In the genomic region with DNA sequence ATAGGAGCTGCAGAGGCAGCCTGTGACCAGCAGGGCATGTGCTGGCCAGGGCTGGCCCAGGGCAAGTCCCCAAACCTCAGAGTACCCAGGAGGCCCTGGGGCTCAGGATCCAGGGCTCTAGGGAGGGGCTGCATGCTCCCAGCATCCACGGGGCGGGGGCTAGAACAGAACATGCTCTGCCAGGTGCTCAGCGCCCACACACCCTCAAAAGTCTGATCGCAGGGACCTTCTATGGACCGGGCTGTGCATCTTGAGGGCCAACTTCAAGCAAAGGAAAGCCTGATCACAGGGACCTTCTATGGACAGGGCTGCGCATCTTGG, we compare ENCODE assay signal across 1 cellular context.
TF ChIP-seq lines count a peak whose summit lies in the region.

No MANE protein-coding gene starts in this region.

TF ChIP-seq in GM23338, 12 proteins besides CTCF, POLR2A, EP300 and RAD21 (continued from another document):
- TF ChIP-seq, protein P1, sequence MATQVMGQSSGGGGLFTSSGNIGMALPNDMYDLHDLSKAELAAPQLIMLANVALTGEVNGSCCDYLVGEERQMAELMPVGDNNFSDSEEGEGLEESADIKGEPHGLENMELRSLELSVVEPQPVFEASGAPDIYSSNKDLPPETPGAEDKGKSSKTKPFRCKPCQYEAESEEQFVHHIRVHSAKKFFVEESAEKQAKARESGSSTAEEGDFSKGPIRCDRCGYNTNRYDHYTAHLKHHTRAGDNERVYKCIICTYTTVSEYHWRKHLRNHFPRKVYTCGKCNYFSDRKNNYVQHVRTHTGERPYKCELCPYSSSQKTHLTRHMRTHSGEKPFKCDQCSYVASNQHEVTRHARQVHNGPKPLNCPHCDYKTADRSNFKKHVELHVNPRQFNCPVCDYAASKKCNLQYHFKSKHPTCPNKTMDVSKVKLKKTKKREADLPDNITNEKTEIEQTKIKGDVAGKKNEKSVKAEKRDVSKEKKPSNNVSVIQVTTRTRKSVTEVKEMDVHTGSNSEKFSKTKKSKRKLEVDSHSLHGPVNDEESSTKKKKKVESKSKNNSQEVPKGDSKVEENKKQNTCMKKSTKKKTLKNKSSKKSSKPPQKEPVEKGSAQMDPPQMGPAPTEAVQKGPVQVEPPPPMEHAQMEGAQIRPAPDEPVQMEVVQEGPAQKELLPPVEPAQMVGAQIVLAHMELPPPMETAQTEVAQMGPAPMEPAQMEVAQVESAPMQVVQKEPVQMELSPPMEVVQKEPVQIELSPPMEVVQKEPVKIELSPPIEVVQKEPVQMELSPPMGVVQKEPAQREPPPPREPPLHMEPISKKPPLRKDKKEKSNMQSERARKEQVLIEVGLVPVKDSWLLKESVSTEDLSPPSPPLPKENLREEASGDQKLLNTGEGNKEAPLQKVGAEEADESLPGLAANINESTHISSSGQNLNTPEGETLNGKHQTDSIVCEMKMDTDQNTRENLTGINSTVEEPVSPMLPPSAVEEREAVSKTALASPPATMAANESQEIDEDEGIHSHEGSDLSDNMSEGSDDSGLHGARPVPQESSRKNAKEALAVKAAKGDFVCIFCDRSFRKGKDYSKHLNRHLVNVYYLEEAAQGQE (IDR thresholded peaks at IDR 0.05; ENCODE audit: unreplicated experiment), result no peak
- TF ChIP-seq, protein P2, sequence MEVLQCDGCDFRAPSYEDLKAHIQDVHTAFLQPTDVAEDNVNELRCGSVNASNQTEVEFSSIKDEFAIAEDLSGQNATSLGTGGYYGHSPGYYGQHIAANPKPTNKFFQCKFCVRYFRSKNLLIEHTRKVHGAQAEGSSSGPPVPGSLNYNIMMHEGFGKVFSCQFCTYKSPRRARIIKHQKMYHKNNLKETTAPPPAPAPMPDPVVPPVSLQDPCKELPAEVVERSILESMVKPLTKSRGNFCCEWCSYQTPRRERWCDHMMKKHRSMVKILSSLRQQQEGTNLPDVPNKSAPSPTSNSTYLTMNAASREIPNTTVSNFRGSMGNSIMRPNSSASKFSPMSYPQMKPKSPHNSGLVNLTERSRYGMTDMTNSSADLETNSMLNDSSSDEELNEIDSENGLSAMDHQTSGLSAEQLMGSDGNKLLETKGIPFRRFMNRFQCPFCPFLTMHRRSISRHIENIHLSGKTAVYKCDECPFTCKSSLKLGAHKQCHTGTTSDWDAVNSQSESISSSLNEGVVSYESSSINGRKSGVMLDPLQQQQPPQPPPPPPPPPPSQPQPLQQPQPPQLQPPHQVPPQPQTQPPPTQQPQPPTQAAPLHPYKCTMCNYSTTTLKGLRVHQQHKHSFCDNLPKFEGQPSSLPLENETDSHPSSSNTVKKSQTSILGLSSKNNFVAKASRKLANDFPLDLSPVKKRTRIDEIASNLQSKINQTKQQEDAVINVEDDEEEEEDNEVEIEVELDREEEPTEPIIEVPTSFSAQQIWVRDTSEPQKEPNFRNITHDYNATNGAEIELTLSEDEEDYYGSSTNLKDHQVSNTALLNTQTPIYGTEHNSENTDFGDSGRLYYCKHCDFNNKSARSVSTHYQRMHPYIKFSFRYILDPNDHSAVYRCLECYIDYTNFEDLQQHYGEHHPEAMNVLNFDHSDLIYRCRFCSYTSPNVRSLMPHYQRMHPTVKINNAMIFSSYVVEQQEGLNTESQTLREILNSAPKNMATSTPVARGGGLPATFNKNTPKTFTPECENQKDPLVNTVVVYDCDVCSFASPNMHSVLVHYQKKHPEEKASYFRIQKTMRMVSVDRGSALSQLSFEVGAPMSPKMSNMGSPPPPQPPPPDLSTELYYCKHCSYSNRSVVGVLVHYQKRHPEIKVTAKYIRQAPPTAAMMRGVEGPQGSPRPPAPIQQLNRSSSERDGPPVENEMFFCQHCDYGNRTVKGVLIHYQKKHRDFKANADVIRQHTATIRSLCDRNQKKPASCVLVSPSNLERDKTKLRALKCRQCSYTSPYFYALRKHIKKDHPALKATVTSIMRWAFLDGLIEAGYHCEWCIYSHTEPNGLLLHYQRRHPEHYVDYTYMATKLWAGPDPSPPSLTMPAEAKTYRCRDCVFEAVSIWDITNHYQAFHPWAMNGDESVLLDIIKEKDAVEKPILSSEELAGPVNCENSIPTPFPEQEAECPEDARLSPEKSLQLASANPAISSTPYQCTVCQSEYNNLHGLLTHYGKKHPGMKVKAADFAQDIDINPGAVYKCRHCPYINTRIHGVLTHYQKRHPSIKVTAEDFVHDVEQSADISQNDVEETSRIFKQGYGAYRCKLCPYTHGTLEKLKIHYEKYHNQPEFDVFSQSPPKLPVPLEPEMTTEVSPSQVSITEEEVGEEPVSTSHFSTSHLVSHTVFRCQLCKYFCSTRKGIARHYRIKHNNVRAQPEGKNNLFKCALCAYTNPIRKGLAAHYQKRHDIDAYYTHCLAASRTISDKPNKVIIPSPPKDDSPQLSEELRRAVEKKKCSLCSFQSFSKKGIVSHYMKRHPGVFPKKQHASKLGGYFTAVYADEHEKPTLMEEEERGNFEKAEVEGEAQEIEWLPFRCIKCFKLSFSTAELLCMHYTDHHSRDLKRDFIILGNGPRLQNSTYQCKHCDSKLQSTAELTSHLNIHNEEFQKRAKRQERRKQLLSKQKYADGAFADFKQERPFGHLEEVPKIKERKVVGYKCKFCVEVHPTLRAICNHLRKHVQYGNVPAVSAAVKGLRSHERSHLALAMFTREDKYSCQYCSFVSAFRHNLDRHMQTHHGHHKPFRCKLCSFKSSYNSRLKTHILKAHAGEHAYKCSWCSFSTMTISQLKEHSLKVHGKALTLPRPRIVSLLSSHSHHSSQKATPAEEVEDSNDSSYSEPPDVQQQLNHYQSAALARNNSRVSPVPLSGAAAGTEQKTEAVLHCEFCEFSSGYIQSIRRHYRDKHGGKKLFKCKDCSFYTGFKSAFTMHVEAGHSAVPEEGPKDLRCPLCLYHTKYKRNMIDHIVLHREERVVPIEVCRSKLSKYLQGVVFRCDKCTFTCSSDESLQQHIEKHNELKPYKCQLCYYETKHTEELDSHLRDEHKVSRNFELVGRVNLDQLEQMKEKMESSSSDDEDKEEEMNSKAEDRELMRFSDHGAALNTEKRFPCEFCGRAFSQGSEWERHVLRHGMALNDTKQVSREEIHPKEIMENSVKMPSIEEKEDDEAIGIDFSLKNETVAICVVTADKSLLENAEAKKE (CRISPR knock-in tag; IDR thresholded peaks at IDR 0.05), result no peak
- TF ChIP-seq ZNF331 (CRISPR knock-in tag; IDR thresholded peaks at IDR 0.05; ENCODE audit: low read depth), result no peak
- TF ChIP-seq EZH2phosphoT487 (IDR thresholded peaks at IDR 0.05; ENCODE audit: unreplicated experiment), result no peak
- TF ChIP-seq JUNB (IDR thresholded peaks at IDR 0.05; ENCODE audit: unreplicated experiment), result no peak
- no peak for TF ChIP-seq POLR2AphosphoS5 (IDR thresholded peaks at IDR 0.05; ENCODE audit: low read depth)
